ENCODE assay signal across 15 cellular contexts in genomic region chr13:114053026-114053425, GRCh38.
DNase-seq lines count a peak whose midpoint lies in the region; ATAC-seq and TF ChIP-seq lines count a peak whose summit lies in the region.
"Had no signal": no experiment of that assay in that cellular context is flagged by ENCODE, and none has a peak within 500 bp of the region (broad histone marks: within the 10 kb centered on the region; RNA-seq: fewer than 3 reads in every experiment).

No MANE protein-coding gene starts in this region.

- ATAC-seq in activated CD4-positive, alpha-beta T cell treated with anti-CD3 and anti-CD28 coated beads for 36 hours = no peak
- no peak for ATAC-seq in T-helper 17 cell
- no peak for ATAC-seq in GM18505 (IDR thresholded peaks at IDR 0.05; ENCODE audit: unreplicated experiment)
- ATAC-seq: activated T-cell treated with anti-CD3 and anti-CD28 coated beads, Interleukin-2, amount 50 U/mL, for 4 hours; right lobe of liver had no signal

- POLR2A ChIA-PET in activated CD4-positive, alpha-beta T cell treated with anti-CD3 and anti-CD28 coated beads for 36 hours (lab: Charles Lee) = no interaction called here
- POLR2A ChIA-PET in OCI-LY7 (lab: Charles Lee) = no interaction called here

- H3K9me3 ChIP-seq in OCI-LY7 (ENCODE audit: low read length) (no peaks in the 10 kb centered on the region), skeletal muscle satellite cell (replicated peaks; ENCODE audit: low read length) (no peaks in the 10 kb centered on the region), T-helper 17 cell (ENCODE audit: control insufficient read depth, low read length, poor library complexity, severe bottlenecking) (no peaks in the 10 kb centered on the region)
- H3K9me3 ChIP-seq: colonic mucosa, right lobe of liver had no signal

- peaks cover 25% of the 10 kb centered on the region for H3K4me1 ChIP-seq in OCI-LY7 (ENCODE audit: insufficient read depth, low read length, poor library complexity, severe bottlenecking)
- H3K4me1 ChIP-seq in skeletal muscle satellite cell (ENCODE audit: control insufficient read depth, insufficient read depth, low read length) = peaks cover 39% of the 10 kb centered on the region
- H3K4me1 ChIP-seq: right lobe of liver had no signal

- no peak overlapping the region for H3K4me3 Mint-ChIP-seq in activated CD4-positive, alpha-beta T cell treated with anti-CD3 and anti-CD28 coated beads for 36 hours
- H3K4me3 Mint-ChIP-seq in T-helper 17 cell = no peak overlapping the region
- H3K4me3 Mint-ChIP-seq: activated T-cell treated with anti-CD3 and anti-CD28 coated beads, Interleukin-2, amount 50 U/mL, for 4 hours had no signal

- intact Hi-C loops in activated CD4-positive, alpha-beta T cell treated with anti-CD3 and anti-CD28 coated beads for 36 hours (cut with DNase I, micrococcal nuclease) = no loop called here
- intact Hi-C loops in OCI-LY7 (cut with micrococcal nuclease; ENCODE audit: unreplicated experiment) = no loop called here

- no peaks in the 10 kb centered on the region for H3K36me3 ChIP-seq in OCI-LY7 (ENCODE audit: insufficient read depth, low read length)
- peaks cover 48% of the 10 kb centered on the region for H3K36me3 ChIP-seq in skeletal muscle satellite cell (ENCODE audit: insufficient read depth, low read length)
- H3K36me3 ChIP-seq: colonic mucosa, right lobe of liver had no signal

- no peaks in the 10 kb centered on the region for H3K79me2 ChIP-seq in OCI-LY7 (ENCODE audit: insufficient read depth, low read depth, low read length)

- no peaks in the 10 kb centered on the region for H3K27me3 Mint-ChIP-seq in activated CD4-positive, alpha-beta T cell treated with anti-CD3 and anti-CD28 coated beads for 36 hours
- no peaks in the 10 kb centered on the region for H3K27me3 Mint-ChIP-seq in T-helper 17 cell

- H3K27me3 ChIP-seq in skeletal muscle satellite cell (ENCODE audit: control insufficient read depth, insufficient read depth, low read length) = no peaks in the 10 kb centered on the region
- H3K27me3 ChIP-seq: colonic mucosa, right lobe of liver had no signal

- H2AFZ ChIP-seq in OCI-LY7 (ENCODE audit: low read length) = no peak overlapping the region

- H3K27ac Mint-ChIP-seq in activated CD4-positive, alpha-beta T cell treated with anti-CD3 and anti-CD28 coated beads for 36 hours = peak overlapping the region; percentile 75
- no peak overlapping the region for H3K27ac Mint-ChIP-seq in T-helper 17 cell

- CTCF ChIA-PET in activated CD4-positive, alpha-beta T cell treated with anti-CD3 and anti-CD28 coated beads for 36 hours (lab: Charles Lee) = no interaction called here
- CTCF ChIA-PET in OCI-LY7 (lab: Charles Lee; ENCODE audit: unreplicated experiment) = no interaction called here

- H3K9me2 ChIP-seq in OCI-LY7 (ENCODE audit: insufficient read depth, low read length) = no peaks in the 10 kb centered on the region

- no peak overlapping the region for H3K4me3 ChIP-seq in OCI-LY7 (ENCODE audit: low read depth, low read length, poor library complexity, severe bottlenecking)
- H3K4me3 ChIP-seq in skeletal muscle satellite cell (ENCODE audit: low read length) = peak overlapping the region; percentile 20
- H3K4me3 ChIP-seq: colonic mucosa, right lobe of liver had no signal

- no peak for DNase-seq in activated CD4-positive, alpha-beta T cell treated with anti-CD3 and anti-CD28 coated beads for 36 hours
- DNase-seq in activated CD4-positive, alpha-beta T cell treated with anti-CD3 and anti-CD28 coated beads, Interleukin-2, amount 50 U/mL, for 4 hours = no peak
- DNase-seq in OCI-LY7 (ENCODE audit: low spot score) = no peak
- DNase-seq in fibroblast of peridontal ligament (ENCODE audit: extremely low read depth) = peak; percentile 53
- no peak for DNase-seq in T-helper 17 cell
- DNase-seq in NCI-H1436 (lab: John Stamatoyannopoulos, UW) = no peak
- DNase-seq: activated T-cell treated with anti-CD3 and anti-CD28 coated beads, Interleukin-2, amount 50 U/mL, for 4 hours; colonic mucosa; DND-41; head of caudate nucleus; NCI-H2029; right lobe of liver had no signal

- peaks cover 14% of the 10 kb centered on the region for H3K36me3 Mint-ChIP-seq in activated CD4-positive, alpha-beta T cell treated with anti-CD3 and anti-CD28 coated beads for 36 hours (ENCODE audit: low read depth)
- peaks cover 2% of the 10 kb centered on the region for H3K36me3 Mint-ChIP-seq in T-helper 17 cell (ENCODE audit: low read depth)

- no TSS peak for BruUV-seq in OCI-LY7 (replicated peaks; lab: Mats Ljungman, UMichigan)

- TF ChIP-seq POLR2A in GM18505 (IDR thresholded peaks at IDR 0.05; ENCODE audit: borderline replicate concordance, extremely low read depth, insufficient read depth, insufficient read length) = no peak

- H3K4me2 ChIP-seq in OCI-LY7 (ENCODE audit: low read length) = peak overlapping the region; percentile 41; the same call in 1 of the 2 replicates
- H3K4me2 ChIP-seq in skeletal muscle satellite cell (ENCODE audit: low read length) = peak overlapping the region; percentile 39

- H3K9me3 Mint-ChIP-seq in activated CD4-positive, alpha-beta T cell treated with anti-CD3 and anti-CD28 coated beads for 36 hours (ENCODE audit: low read depth) = no peaks in the 10 kb centered on the region
- H3K9me3 Mint-ChIP-seq: activated T-cell treated with anti-CD3 and anti-CD28 coated beads, Interleukin-2, amount 50 U/mL, for 4 hours had no signal

- no peaks in the 10 kb centered on the region for H4K20me1 ChIP-seq in OCI-LY7 (ENCODE audit: insufficient read depth, low read length)

- no peak for TF ChIP-seq CTCF in OCI-LY7 (conservative IDR thresholded peaks at IDR 0.05; ENCODE audit: low read length)

- no peak overlapping the region for H3K9ac ChIP-seq in skeletal muscle satellite cell (ENCODE audit: low read depth, low read length)

- H3K4me1 Mint-ChIP-seq in activated CD4-positive, alpha-beta T cell treated with anti-CD3 and anti-CD28 coated beads for 36 hours = peaks cover 46% of the 10 kb centered on the region
- H3K4me1 Mint-ChIP-seq in T-helper 17 cell = peaks cover 24% of the 10 kb centered on the region

- no peak overlapping the region for H3K27ac ChIP-seq in OCI-LY7 (ENCODE audit: low read depth, low read length, poor library complexity, severe bottlenecking)
- H3K27ac ChIP-seq: 22Rv1, colonic mucosa, right lobe of liver had no signal
